In the genomic region with DNA sequence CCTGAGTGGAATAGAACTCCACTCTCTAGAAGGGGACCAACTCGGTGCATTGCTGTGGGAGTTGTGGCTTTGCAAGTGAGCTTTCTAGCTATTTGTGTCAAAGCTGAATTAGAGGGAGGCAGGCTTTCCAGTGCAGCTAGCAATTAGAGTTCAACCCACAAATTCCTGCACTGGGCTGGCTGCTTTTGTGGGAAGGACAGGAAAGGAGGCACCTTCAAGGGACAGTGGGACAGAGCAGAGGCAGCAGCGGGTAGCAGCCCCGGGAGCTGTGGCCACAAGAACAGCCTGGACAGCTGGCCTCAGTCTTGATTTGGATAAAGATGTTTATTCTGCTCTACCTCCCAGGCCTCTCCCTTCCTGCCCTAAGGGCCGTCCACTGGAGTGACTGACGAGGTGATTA, we compare ENCODE assay signal across 14 cellular contexts.
DNase-seq lines count a peak whose midpoint lies in the region; ATAC-seq and TF ChIP-seq lines count a peak whose summit lies in the region.
"Had no signal": no experiment of that assay in that cellular context is flagged by ENCODE, and none has a peak within 500 bp of the region (broad histone marks: within the 10 kb centered on the region; RNA-seq: fewer than 3 reads in every experiment).

No MANE protein-coding gene starts in this region.

- peak; percentile 33 for ATAC-seq in stimulated activated naive CD8-positive, alpha-beta T cell treated with anti-CD3 and anti-CD28 coated beads, Interleukin-15, amount 100 ng/mL, for 72 hours
- ATAC-seq in stimulated activated naive CD8-positive, alpha-beta T cell treated with anti-CD3 and anti-CD28 coated beads, Interleukin-15, Interleukin-2, amounts not matched to agents 100 U/mL and 50 U/mL, for 24 hours = no peak
- ATAC-seq in GM18517 (IDR thresholded peaks at IDR 0.05; ENCODE audit: unreplicated experiment) = no peak

- no peaks in the 10 kb centered on the region for H3K36me3 Mint-ChIP-seq in nephron progenitor cell (ENCODE audit: low read depth)

- H3K4me3 ChIP-seq in astrocyte of the spinal cord (ENCODE audit: low read depth, low read length) = no peak overlapping the region

- peaks cover 5% of the 10 kb centered on the region for H3K27me3 Mint-ChIP-seq in stimulated activated naive CD8-positive, alpha-beta T cell treated with anti-CD3 and anti-CD28 coated beads, Interleukin-15, amount 100 ng/mL, for 72 hours
- peaks cover 9% of the 10 kb centered on the region for H3K27me3 Mint-ChIP-seq in nephron progenitor cell (ENCODE audit: low read depth, poor library complexity)

- H3K4me1 Mint-ChIP-seq in stimulated activated naive CD8-positive, alpha-beta T cell treated with anti-CD3 and anti-CD28 coated beads, Interleukin-15, amount 100 ng/mL, for 72 hours = no peaks in the 10 kb centered on the region
- H3K4me1 Mint-ChIP-seq in nephron progenitor cell = peaks cover 9% of the 10 kb centered on the region

- H3K9me3 Mint-ChIP-seq in stimulated activated naive CD8-positive, alpha-beta T cell treated with anti-CD3 and anti-CD28 coated beads, Interleukin-15, amount 100 ng/mL, for 72 hours = no peaks in the 10 kb centered on the region
- peaks cover 39% of the 10 kb centered on the region for H3K9me3 Mint-ChIP-seq in nephron progenitor cell

- no peak overlapping the region for H3K4me3 Mint-ChIP-seq in stimulated activated naive CD8-positive, alpha-beta T cell treated with anti-CD3 and anti-CD28 coated beads, Interleukin-15, amount 100 ng/mL, for 72 hours
- no peak overlapping the region for H3K4me3 Mint-ChIP-seq in nephron progenitor cell

- DNase-seq in stimulated activated naive CD8-positive, alpha-beta T cell treated with anti-CD3 and anti-CD28 coated beads, Interleukin-15, amount 100 ng/mL, for 72 hours = no peak
- DNase-seq in stimulated activated naive CD8-positive, alpha-beta T cell treated with anti-CD3 and anti-CD28 coated beads, Interleukin-15, Interleukin-2, amounts not matched to agents 100 U/mL and 50 U/mL, for 24 hours = no peak
- DNase-seq in astrocyte of the spinal cord (ENCODE audit: low read depth, low spot score) (peak; percentile 4), nephron progenitor cell (peak; percentile 3), OCI-M1 (lab: John Stamatoyannopoulos, UW) (no peak), germinal center (ENCODE audit: low spot score) (no peak), NCI-H1048 (lab: John Stamatoyannopoulos, UW) (no peak)
- DNase-seq: 8988T, COR-L47, HCEC 1CT, NCI-H146, NCI-H2227 treated with DMSO at 0.1 percent for 48 hours, NCI-H524 treated with DMSO at 0.1 percent for 48 hours had no signal

- no peak for TF ChIP-seq CTCF in astrocyte of the spinal cord (IDR thresholded peaks at IDR 0.05; ENCODE audit: low read depth, low read length)
- TF ChIP-seq CTCF in nephron progenitor cell (IDR thresholded peaks at IDR 0.05) = no peak

- in situ Hi-C loops in astrocyte of the spinal cord (cut with HindIII; ENCODE audit: low sequenced_read_pairs) = no loop called here

- H3K27ac Mint-ChIP-seq in stimulated activated naive CD8-positive, alpha-beta T cell treated with anti-CD3 and anti-CD28 coated beads, Interleukin-15, amount 100 ng/mL, for 72 hours = no peak overlapping the region
- H3K27ac Mint-ChIP-seq in nephron progenitor cell = peak overlapping the region; percentile 20

Comparison
In these comparisons a context has a peak if more than half of its experiments do, and no peak if none do; other contexts are left out.
1. DNase-seq: peak in astrocyte of the spinal cord (single experiment) and nephron progenitor cell (single experiment); none in stimulated activated naive CD8-positive, alpha-beta T cell treated with anti-CD3 and anti-CD28 coated beads, Interleukin-15, amount 100 ng/mL, for 72 hours (0 of 2), stimulated activated naive CD8-positive, alpha-beta T cell treated with anti-CD3 and anti-CD28 coated beads, Interleukin-15, Interleukin-2, amounts not matched to agents 100 U/mL and 50 U/mL, for 24 hours (single experiment), OCI-M1 (single experiment), germinal center (single experiment) and NCI-H1048 (single experiment).